8 cellular contexts compared by ENCODE assay signal in genomic region chr11:42770444-42771065, GRCh38.
DNase-seq lines count a peak whose midpoint lies in the region; ATAC-seq and TF ChIP-seq lines count a peak whose summit lies in the region.

No MANE protein-coding gene starts in this region.

- H3K4me3 ChIP-seq in retinal pigment epithelial cell (ENCODE audit: low read length) = no peak overlapping the region

- DNase-seq in NCI-H1417 (lab: John Stamatoyannopoulos, UW) (peak in 2 of 3 experiments; percentile 37 to 45), NCI-H1417 treated with DMSO at 0.1 percent for 48 hours (lab: John Stamatoyannopoulos, UW) (no peak), NCI-H1105 treated with DMSO at 0.1 percent for 48 hours (lab: John Stamatoyannopoulos, UW) (peak; percentile 40), erythroblast (lab: John Stamatoyannopoulos, UW) (peak; percentile 18 to 50), retinal pigment epithelial cell (ENCODE audit: low read depth) (no peak), posterior vena cava (ENCODE audit: low spot score) (no peak), NCI-H187 treated with DMSO at 0.1 percent for 48 hours (lab: John Stamatoyannopoulos, UW) (no peak)

- ATAC-seq in GM21786 (IDR thresholded peaks at IDR 0.05; ENCODE audit: unreplicated experiment) = peak; percentile 72

- intact Hi-C loops in posterior vena cava (cut with DNase I) = no loop called here

- TF ChIP-seq CTCF in retinal pigment epithelial cell (conservative IDR thresholded peaks at IDR 0.05; ENCODE audit: low read depth, low read length) = peak; percentile 34

- TF ChIP-seq POLR2A in erythroblast (IDR thresholded peaks at IDR 0.05; ENCODE audit: low read length) = no peak

Comparison
In these comparisons a context has a peak if more than half of its experiments do, and no peak if none do; other contexts are left out.
1. DNase-seq: peak in NCI-H1417 (2 of 3), NCI-H1105 treated with DMSO at 0.1 percent for 48 hours (single experiment) and erythroblast (2 of 2); none in NCI-H1417 treated with DMSO at 0.1 percent for 48 hours (single experiment), retinal pigment epithelial cell (single experiment), posterior vena cava (single experiment) and NCI-H187 treated with DMSO at 0.1 percent for 48 hours (single experiment).